Comparison of ENCODE assay signal across 10 cellular contexts in the genomic region with DNA sequence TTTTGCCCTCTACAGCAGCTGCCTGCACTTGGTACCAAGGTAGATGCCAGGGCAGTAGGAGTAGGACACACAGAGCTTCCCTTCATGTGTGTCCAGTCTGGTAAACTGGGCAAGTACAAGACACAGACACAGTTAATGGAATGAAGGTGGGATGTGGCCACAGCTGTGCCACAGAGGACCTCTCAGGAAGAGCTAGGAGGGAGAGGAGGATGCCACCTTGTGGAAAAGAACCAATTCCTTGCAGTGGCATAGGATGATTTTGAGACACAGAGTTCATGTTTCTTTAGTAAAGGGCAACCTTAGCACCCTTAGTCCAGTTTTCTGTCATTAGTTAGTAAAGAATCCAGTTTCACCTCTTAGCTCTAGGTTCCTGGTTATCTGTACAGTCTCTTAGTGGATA. TPM values are rescaled to one million over a fixed set of nuclear protein-coding genes. Genes with fewer than 3 reads are reported as not detected.
DNase-seq lines count a peak whose midpoint lies in the region; ATAC-seq and TF ChIP-seq lines count a peak whose summit lies in the region.
"Had no signal": no experiment of that assay in that cellular context is flagged by ENCODE, and none has a peak within 500 bp of the region (broad histone marks: within the 10 kb centered on the region; RNA-seq: fewer than 3 reads in every experiment).

No MANE protein-coding gene starts in this region.

- H3K36me3 ChIP-seq in cardiac muscle cell (peaks cover 20% of the 10 kb centered on the region), right atrium auricular region (peaks cover 71% of the 10 kb centered on the region), OCI-LY7 (ENCODE audit: insufficient read depth, low read length) (peaks cover 10% of the 10 kb centered on the region; the same call in 1 of the 2 replicates), spleen (peaks cover 0 to 92% (median 40%) of the 10 kb centered on the region in 6 donors)

- H4K20me1 ChIP-seq in OCI-LY7 (ENCODE audit: insufficient read depth, low read length), result no peaks in the 10 kb centered on the region

- H3K4me1 ChIP-seq in cardiac muscle cell (ENCODE audit: low read depth) (no peaks in the 10 kb centered on the region), right atrium auricular region (peaks cover 0 to 22% of the 10 kb centered on the region in 2 donors), OCI-LY7 (ENCODE audit: insufficient read depth, low read length, poor library complexity, severe bottlenecking) (no peaks in the 10 kb centered on the region), spleen (peaks cover 13 to 64% (median 34%) of the 10 kb centered on the region in 6 donors)

- H3K4me3 ChIP-seq in cardiac muscle cell (no peak overlapping the region), right atrium auricular region (no peak overlapping the region), OCI-LY7 (ENCODE audit: low read depth, low read length, poor library complexity, severe bottlenecking) (no peak overlapping the region), epithelial cell of proximal tubule (ENCODE audit: low read depth, low read length) (no peak overlapping the region), spleen (no peak overlapping the region)

- H3K9me2 ChIP-seq in OCI-LY7 (ENCODE audit: insufficient read depth, low read length), result no peaks in the 10 kb centered on the region

- no peak for TF ChIP-seq POLR2A in spleen (IDR thresholded peaks at IDR 0.05)

- no peaks in the 10 kb centered on the region for H3K27me3 ChIP-seq in cardiac muscle cell
- H3K27me3 ChIP-seq in right atrium auricular region, result no peaks in the 10 kb centered on the region
- no peaks in the 10 kb centered on the region for H3K27me3 ChIP-seq in spleen (replicated peaks in 1 of 7)

- TF ChIP-seq CTCF in cardiac muscle cell (IDR thresholded peaks at IDR 0.05; ENCODE audit: low read depth, low read length) (peak; percentile 27), right atrium auricular region (IDR thresholded peaks at IDR 0.05) (no peak), OCI-LY7 (conservative IDR thresholded peaks at IDR 0.05; ENCODE audit: low read length) (peak; percentile 20), epithelial cell of proximal tubule (conservative IDR thresholded peaks at IDR 0.05; ENCODE audit: low read depth, low read length) (peak; percentile 49), spleen (IDR thresholded peaks at IDR 0.05 in 8 of 11, conservative IDR thresholded peaks at IDR 0.05 in 3 of 11) (no peak)

- no peak overlapping the region for H2AFZ ChIP-seq in OCI-LY7 (ENCODE audit: low read length)

- CTCF ChIA-PET in OCI-LY7 (lab: Charles Lee; ENCODE audit: unreplicated experiment), result interaction anchor here (0.7 to 2.1 kb wide), 6 partner anchors 19 to 171 kb away, joined by 3 to 5 read pairs (median 3); no protein-coding TSS in a partner anchor

- DNase-seq in cardiac muscle cell (ENCODE audit: low read depth in 1 of 2, low spot score in 1 of 2) (peak in 1 of 2 donors; percentile 35), right atrium auricular region (ENCODE audit: low spot score) (no peak), OCI-LY7 (ENCODE audit: low spot score) (no peak), epithelial cell of proximal tubule (ENCODE audit: low read depth) (no peak), NAMALWA (ENCODE audit: low spot score) (no peak), spleen (no peak)

- no peak overlapping the region for H3K4me2 ChIP-seq in OCI-LY7 (ENCODE audit: low read length)

- H3K27ac ChIP-seq in cardiac muscle cell (peak overlapping the region; percentile 30), right atrium auricular region (no peak overlapping the region), OCI-LY7 (ENCODE audit: low read depth, low read length, poor library complexity, severe bottlenecking) (no peak overlapping the region), spleen (peak overlapping the region in 1 of 8 donors; percentile 0)
- H3K27ac ChIP-seq: C4-2B, WERI-Rb-1 had no signal

- intact Hi-C loops in OCI-LY7 (cut with micrococcal nuclease; ENCODE audit: unreplicated experiment), result no loop called here
- intact Hi-C loops in spleen (cut with DNase I; ENCODE audit: low total_unique reads), result loop anchor here (5.0 to 10.0 kb wide), 3 partner anchors 88 to 202 kb away; a partner anchor contains a TSS

- no peaks in the 10 kb centered on the region for H3K79me2 ChIP-seq in OCI-LY7 (ENCODE audit: insufficient read depth, low read depth, low read length)

- no TSS peak for BruUV-seq in OCI-LY7 (replicated peaks; lab: Mats Ljungman, UMichigan)

- ATAC-seq in GM19467 (IDR thresholded peaks at IDR 0.05; ENCODE audit: unreplicated experiment) (no peak), HG02870 (IDR thresholded peaks at IDR 0.05; ENCODE audit: unreplicated experiment) (no peak)

- POLR2A ChIA-PET in OCI-LY7 (lab: Charles Lee), result interaction anchor here (0.5 to 1.9 kb wide), 9 partner anchors 10 to 155 kb away, joined by 3 to 10 read pairs (median 4); no protein-coding TSS in a partner anchor

- H3K9me3 ChIP-seq in cardiac muscle cell (ENCODE audit: low read depth) (no peaks in the 10 kb centered on the region), right atrium auricular region (no peaks in the 10 kb centered on the region), OCI-LY7 (ENCODE audit: low read length) (no peaks in the 10 kb centered on the region), spleen (no peaks in the 10 kb centered on the region)

RNA-seq across cellular contexts. Expression of a gene that starts 36.3 kb away (rescaled TPM):
- 41.8 and 46.1 TPM in 2 replicates for total RNA-seq in cardiac muscle cell
- polyA plus RNA-seq in cardiac muscle cell, result 30.5 and 38.9 TPM in 2 replicates
- total RNA-seq in right atrium auricular region, result 10 to 100 TPM; 33.7 to 34.0 TPM
- 35.6 and 38.4 TPM in 2 replicates for total RNA-seq in OCI-LY7 (2014; rRNA removed; shearing (Covaris generic))
- total RNA-seq in OCI-LY7 (2022), result 44.1 and 50.4 TPM in 2 replicates
- 43.3 and 47.2 TPM in 2 replicates for total RNA-seq in epithelial cell of proximal tubule
- total RNA-seq in spleen, result 100 to 1,000 TPM in 1 of 7 donors, 10 to 100 TPM in 6; 45.7 to 114 (median 79.2) TPM
- 10 to 100 TPM; 13.7 to 24.0 (median 18.2) TPM for polyA plus RNA-seq in spleen

Comparison
In these comparisons a context has a peak if more than half of its experiments do, and no peak if none do; other contexts are left out.
1. CTCF ChIP-seq: peak in cardiac muscle cell (single experiment), OCI-LY7 (single experiment) and epithelial cell of proximal tubule (single experiment); none in right atrium auricular region (0 of 2) and spleen (0 of 11).